ENCODE assay signal across 1 cellular context in genomic region chr4:145181091-145181501, GRCh38.
TF ChIP-seq lines count a peak whose summit lies in the region.

No MANE protein-coding gene starts in this region.

TF ChIP-seq in SK-N-SH treated with all-trans-retinoic acid at 6 μM for 48 hours, 23 proteins besides CTCF, POLR2A, EP300 and RAD21 (continued from another document):
- TF ChIP-seq, protein P1, sequence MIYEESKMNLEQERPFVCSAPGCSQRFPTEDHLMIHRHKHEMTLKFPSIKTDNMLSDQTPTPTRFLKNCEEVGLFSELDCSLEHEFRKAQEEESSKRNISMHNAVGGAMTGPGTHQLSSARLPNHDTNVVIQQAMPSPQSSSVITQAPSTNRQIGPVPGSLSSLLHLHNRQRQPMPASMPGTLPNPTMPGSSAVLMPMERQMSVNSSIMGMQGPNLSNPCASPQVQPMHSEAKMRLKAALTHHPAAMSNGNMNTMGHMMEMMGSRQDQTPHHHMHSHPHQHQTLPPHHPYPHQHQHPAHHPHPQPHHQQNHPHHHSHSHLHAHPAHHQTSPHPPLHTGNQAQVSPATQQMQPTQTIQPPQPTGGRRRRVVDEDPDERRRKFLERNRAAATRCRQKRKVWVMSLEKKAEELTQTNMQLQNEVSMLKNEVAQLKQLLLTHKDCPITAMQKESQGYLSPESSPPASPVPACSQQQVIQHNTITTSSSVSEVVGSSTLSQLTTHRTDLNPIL (CRISPR knock-in tag; IDR thresholded peaks at IDR 0.05; ENCODE audit: low read depth), result no peak
- TF ChIP-seq GLIS3 (CRISPR knock-in tag; IDR thresholded peaks at IDR 0.05) (no peak), ISL1 (CRISPR knock-in tag; IDR thresholded peaks at IDR 0.05) (no peak), ZNF565 (CRISPR knock-in tag; conservative IDR thresholded peaks at IDR 0.05; ENCODE audit: low read depth) (no peak), ZFP3 (CRISPR knock-in tag; IDR thresholded peaks at IDR 0.05) (no peak), TOX (CRISPR knock-in tag; IDR thresholded peaks at IDR 0.05; ENCODE audit: borderline replicate concordance) (no peak), BACH2 (CRISPR knock-in tag; IDR thresholded peaks at IDR 0.05; ENCODE audit: borderline replicate concordance) (no peak), PPARA (CRISPR knock-in tag; IDR thresholded peaks at IDR 0.05; ENCODE audit: borderline replicate concordance) (no peak), CSDC2 (CRISPR knock-in tag; IDR thresholded peaks at IDR 0.05) (no peak)
- TF ChIP-seq, protein P2, sequence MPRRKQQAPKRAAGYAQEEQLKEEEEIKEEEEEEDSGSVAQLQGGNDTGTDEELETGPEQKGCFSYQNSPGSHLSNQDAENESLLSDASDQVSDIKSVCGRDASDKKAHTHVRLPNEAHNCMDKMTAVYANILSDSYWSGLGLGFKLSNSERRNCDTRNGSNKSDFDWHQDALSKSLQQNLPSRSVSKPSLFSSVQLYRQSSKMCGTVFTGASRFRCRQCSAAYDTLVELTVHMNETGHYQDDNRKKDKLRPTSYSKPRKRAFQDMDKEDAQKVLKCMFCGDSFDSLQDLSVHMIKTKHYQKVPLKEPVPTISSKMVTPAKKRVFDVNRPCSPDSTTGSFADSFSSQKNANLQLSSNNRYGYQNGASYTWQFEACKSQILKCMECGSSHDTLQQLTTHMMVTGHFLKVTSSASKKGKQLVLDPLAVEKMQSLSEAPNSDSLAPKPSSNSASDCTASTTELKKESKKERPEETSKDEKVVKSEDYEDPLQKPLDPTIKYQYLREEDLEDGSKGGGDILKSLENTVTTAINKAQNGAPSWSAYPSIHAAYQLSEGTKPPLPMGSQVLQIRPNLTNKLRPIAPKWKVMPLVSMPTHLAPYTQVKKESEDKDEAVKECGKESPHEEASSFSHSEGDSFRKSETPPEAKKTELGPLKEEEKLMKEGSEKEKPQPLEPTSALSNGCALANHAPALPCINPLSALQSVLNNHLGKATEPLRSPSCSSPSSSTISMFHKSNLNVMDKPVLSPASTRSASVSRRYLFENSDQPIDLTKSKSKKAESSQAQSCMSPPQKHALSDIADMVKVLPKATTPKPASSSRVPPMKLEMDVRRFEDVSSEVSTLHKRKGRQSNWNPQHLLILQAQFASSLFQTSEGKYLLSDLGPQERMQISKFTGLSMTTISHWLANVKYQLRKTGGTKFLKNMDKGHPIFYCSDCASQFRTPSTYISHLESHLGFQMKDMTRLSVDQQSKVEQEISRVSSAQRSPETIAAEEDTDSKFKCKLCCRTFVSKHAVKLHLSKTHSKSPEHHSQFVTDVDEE (CRISPR knock-in tag; IDR thresholded peaks at IDR 0.05), result no peak
- TF ChIP-seq, protein P3, sequence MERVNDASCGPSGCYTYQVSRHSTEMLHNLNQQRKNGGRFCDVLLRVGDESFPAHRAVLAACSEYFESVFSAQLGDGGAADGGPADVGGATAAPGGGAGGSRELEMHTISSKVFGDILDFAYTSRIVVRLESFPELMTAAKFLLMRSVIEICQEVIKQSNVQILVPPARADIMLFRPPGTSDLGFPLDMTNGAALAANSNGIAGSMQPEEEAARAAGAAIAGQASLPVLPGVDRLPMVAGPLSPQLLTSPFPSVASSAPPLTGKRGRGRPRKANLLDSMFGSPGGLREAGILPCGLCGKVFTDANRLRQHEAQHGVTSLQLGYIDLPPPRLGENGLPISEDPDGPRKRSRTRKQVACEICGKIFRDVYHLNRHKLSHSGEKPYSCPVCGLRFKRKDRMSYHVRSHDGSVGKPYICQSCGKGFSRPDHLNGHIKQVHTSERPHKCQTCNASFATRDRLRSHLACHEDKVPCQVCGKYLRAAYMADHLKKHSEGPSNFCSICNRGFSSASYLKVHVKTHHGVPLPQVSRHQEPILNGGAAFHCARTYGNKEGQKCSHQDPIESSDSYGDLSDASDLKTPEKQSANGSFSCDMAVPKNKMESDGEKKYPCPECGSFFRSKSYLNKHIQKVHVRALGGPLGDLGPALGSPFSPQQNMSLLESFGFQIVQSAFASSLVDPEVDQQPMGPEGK (CRISPR knock-in tag; IDR thresholded peaks at IDR 0.05; ENCODE audit: borderline replicate concordance), result no peak
